ENCODE assay signal across 8 cellular contexts in the genomic region with DNA sequence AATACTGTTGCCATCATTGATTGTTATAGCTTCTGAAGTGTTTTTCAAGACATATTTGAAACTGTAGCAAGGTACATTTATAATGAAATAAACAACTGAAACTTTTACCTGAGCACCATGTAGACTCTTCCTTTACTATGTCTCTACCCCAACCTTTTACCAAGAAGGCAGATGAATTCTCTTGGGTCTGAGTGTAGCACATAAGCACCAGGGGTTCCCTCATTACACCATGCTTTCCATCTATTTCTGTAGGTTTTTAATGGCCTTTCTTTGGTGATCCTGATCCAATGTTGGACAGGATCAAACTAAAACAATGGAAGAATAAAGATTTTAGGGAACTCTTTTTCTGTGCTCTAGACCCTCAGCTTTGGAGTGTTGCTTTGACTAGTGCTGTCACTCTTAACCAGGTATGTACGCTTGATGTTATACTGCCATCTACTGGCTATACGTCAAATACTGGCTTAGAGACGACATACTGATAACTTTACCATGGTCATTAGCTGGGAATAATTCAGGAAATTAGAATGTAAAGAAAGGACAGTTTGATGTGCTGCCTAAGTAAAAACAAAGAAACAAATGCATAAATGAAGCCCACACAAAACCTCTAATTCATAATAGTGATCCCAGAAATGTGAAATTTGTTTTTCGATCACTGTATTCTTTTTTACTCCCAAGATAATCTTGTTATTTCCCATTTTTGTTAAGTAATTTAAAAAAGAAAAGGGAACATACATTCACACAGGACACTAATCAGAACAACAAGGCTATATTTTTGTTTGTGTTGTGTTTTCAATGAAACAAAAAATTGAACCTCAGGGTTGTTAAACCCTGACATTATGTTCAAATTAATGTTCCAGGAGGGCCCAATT.
DNase-seq lines count a peak whose midpoint lies in the region; ATAC-seq lines count a peak whose summit lies in the region.

No MANE protein-coding gene starts in this region.

- peak; percentile 70 for DNase-seq in EL
- peak; percentile 47 for DNase-seq in NCI-H510A treated with DMSO at 0.1 percent for 48 hours (lab: John Stamatoyannopoulos, UW)
- peak; percentile 29 for DNase-seq in brain pericyte (ENCODE audit: low read depth, low spot score)
- peak; percentile 69 for DNase-seq in iPS-NIHi7 (ENCODE audit: extremely low spot score)
- no peak for DNase-seq in stimulated activated effector memory CD8-positive, alpha-beta T cell treated with anti-CD3 and anti-CD28 coated beads, Interleukin-12 subunit alpha, Interleukin-12 subunit beta, amount 100 ng/mL, for 72 hours (ENCODE audit: low spot score in 2 of 2)
- no peak for DNase-seq in activated CD8-positive, alpha-beta memory T cell treated with anti-CD3 and anti-CD28 coated beads, Interleukin-2, amount 50 U/mL, for 48 hours

- H3K4me1 Mint-ChIP-seq in stimulated activated effector memory CD8-positive, alpha-beta T cell treated with anti-CD3 and anti-CD28 coated beads, Interleukin-12 subunit alpha, Interleukin-12 subunit beta, amount 100 ng/mL, for 72 hours: no peaks in the 10 kb centered on the region

- no peak overlapping the region for H3K4me3 Mint-ChIP-seq in stimulated activated effector memory CD8-positive, alpha-beta T cell treated with anti-CD3 and anti-CD28 coated beads, Interleukin-12 subunit alpha, Interleukin-12 subunit beta, amount 100 ng/mL, for 72 hours

- H3K36me3 Mint-ChIP-seq in stimulated activated effector memory CD8-positive, alpha-beta T cell treated with anti-CD3 and anti-CD28 coated beads, Interleukin-12 subunit alpha, Interleukin-12 subunit beta, amount 100 ng/mL, for 72 hours: no peaks in the 10 kb centered on the region

- peak; percentile 79 for ATAC-seq in GM19467 (IDR thresholded peaks at IDR 0.05; ENCODE audit: unreplicated experiment)
- ATAC-seq in HG03469 (IDR thresholded peaks at IDR 0.05; ENCODE audit: unreplicated experiment): peak; percentile 93
- peak; percentile 84 for ATAC-seq in stimulated activated effector memory CD8-positive, alpha-beta T cell treated with anti-CD3 and anti-CD28 coated beads, Interleukin-12 subunit alpha, Interleukin-12 subunit beta, amount 100 ng/mL, for 72 hours

- no peaks in the 10 kb centered on the region for H3K9me3 Mint-ChIP-seq in stimulated activated effector memory CD8-positive, alpha-beta T cell treated with anti-CD3 and anti-CD28 coated beads, Interleukin-12 subunit alpha, Interleukin-12 subunit beta, amount 100 ng/mL, for 72 hours

- no peak overlapping the region for H3K27ac Mint-ChIP-seq in stimulated activated effector memory CD8-positive, alpha-beta T cell treated with anti-CD3 and anti-CD28 coated beads, Interleukin-12 subunit alpha, Interleukin-12 subunit beta, amount 100 ng/mL, for 72 hours

Comparison
In these comparisons a context has a peak if more than half of its experiments do, and no peak if none do; other contexts are left out.
1. DNase-seq: peak in EL (single experiment), NCI-H510A treated with DMSO at 0.1 percent for 48 hours (single experiment), brain pericyte (single experiment) and iPS-NIHi7 (single experiment); none in stimulated activated effector memory CD8-positive, alpha-beta T cell treated with anti-CD3 and anti-CD28 coated beads, Interleukin-12 subunit alpha, Interleukin-12 subunit beta, amount 100 ng/mL, for 72 hours (0 of 2) and activated CD8-positive, alpha-beta memory T cell treated with anti-CD3 and anti-CD28 coated beads, Interleukin-2, amount 50 U/mL, for 48 hours (single experiment).
2. Peak in every context shown above with its lines, with median percentiles within 50 percentile points of each other: ATAC-seq.